12 cellular contexts compared by ENCODE assay signal in the genomic region with DNA sequence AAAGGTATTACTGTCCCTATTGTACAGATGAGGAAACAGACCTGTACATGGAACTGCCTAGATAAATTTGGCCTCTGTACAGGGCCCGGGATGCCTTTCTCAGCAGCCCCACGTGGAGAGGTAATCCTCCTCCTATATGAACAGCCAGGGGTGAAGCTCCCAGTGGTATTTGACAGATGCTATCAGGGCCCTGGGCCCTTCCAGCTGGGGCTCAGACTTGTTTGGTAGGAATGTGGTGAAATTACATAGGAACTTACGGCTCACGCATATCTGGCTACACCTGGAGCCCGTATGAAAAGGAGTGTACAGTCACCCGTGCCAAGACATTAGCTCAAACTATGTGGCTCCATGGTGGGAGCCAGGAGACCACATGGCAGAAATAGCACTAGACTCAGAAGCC.
"Had no signal": no experiment of that assay in that cellular context is flagged by ENCODE, and none has a peak within 500 bp of the region (broad histone marks: within the 10 kb centered on the region; RNA-seq: fewer than 3 reads in every experiment).

No MANE protein-coding gene starts in this region.

- DNase-seq: cortex of kidney; dorsolateral prefrontal cortex; effector CD8-positive, alpha-beta T cell; lower lobe of right lung; natural killer cell; stimulated activated CD4-positive, alpha-beta T cell treated with anti-CD3 and anti-CD28 coated beads, Interleukin-2, amount 100 ng/mL, for 24 hours; stimulated activated naive CD4-positive, alpha-beta T cell treated with Interleukin-2 at 50 U/mL for 16 hours had no signal

- H3K36me3 ChIP-seq: thyroid gland, vagina had no signal

- H3K4me3 ChIP-seq: dorsolateral prefrontal cortex, heart right ventricle, left lung, lower lobe of right lung, thyroid gland, upper lobe of left lung, vagina had no signal

- H3K9me3 ChIP-seq: heart right ventricle, left lung, lower lobe of right lung, thyroid gland, upper lobe of left lung, vagina had no signal

- ATAC-seq: left lung, lower lobe of right lung, natural killer cell had no signal

- H3K27me3 ChIP-seq: dorsolateral prefrontal cortex, heart right ventricle, left lung, thyroid gland, upper lobe of left lung, vagina had no signal

- H3K27ac ChIP-seq: dorsolateral prefrontal cortex, left lung, lower lobe of right lung, thyroid gland, vagina had no signal
